ENCODE assay signal across 11 cellular contexts in the genomic region with DNA sequence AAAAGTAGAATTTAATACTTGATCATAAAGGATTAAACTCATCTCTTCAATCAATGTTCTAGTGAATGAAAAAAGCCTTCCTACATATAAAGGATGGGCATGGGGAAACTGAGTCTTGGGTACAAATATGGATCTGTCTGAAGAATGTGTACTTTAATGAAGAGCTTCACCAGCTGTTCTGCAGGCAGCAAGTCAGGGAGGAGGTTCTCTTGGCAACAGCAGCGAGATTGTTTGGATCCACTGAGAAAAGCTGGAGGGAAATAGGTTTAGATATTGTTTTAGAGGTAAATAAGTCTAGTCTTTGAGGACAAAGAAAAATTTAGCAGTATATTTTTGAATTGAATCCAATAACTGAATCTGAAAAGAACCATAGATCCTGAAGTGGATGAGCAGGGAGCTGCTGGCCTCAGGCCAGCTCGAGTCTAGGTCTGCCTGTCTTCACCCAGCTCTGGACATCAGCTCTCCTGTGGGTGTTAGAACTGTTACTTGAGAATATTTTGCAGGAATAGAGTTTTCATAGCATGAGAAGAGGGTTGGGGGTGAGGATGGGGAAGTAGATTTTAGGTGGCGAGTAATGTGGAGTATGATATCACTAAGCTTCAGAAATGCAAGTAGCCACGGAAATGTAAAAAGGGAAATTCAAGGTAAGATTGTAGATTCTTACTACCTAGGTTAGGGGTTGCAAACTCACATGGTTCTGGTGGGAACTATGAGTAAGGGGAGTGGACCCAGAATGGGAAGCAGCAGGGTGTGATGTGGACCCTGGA. TPM values are rescaled to one million over a fixed set of nuclear protein-coding genes. Genes with fewer than 3 reads are reported as not detected.
DNase-seq lines count a peak whose midpoint lies in the region; ATAC-seq lines count a peak whose summit lies in the region.
"Had no signal": no experiment of that assay in that cellular context is flagged by ENCODE, and none has a peak within 500 bp of the region (broad histone marks: within the 10 kb centered on the region; RNA-seq: fewer than 3 reads in every experiment).

No MANE protein-coding gene starts in this region.

- ATAC-seq in activated CD8-positive, alpha-beta T cell treated with anti-CD3 and anti-CD28 coated beads, Interleukin-2, amount 10 ng/mL, durations not matched to agents 7 days and 5 days: no peak
- ATAC-seq in HG03469 (IDR thresholded peaks at IDR 0.05; ENCODE audit: unreplicated experiment) (no peak), GM21515 (IDR thresholded peaks at IDR 0.05; ENCODE audit: unreplicated experiment) (no peak)

- peak overlapping the region; percentile 11 for H3K9ac ChIP-seq in muscle layer of colon (ENCODE audit: low read length)
- H3K9ac ChIP-seq: KMS-11 had no signal

- H3K27ac ChIP-seq in muscle layer of colon (ENCODE audit: low read depth, low read length): peak overlapping the region; percentile 67
- H3K27ac ChIP-seq: KMS-11 had no signal

- H3K9me3 ChIP-seq in muscle layer of colon (ENCODE audit: low read length): no peaks in the 10 kb centered on the region

- H3K27ac Mint-ChIP-seq in activated CD8-positive, alpha-beta T cell treated with anti-CD3 and anti-CD28 coated beads, Interleukin-2, amount 10 ng/mL, durations not matched to agents 7 days and 5 days: peak overlapping the region; percentile 85

- peaks cover 71% of the 10 kb centered on the region for H3K36me3 Mint-ChIP-seq in activated CD8-positive, alpha-beta T cell treated with anti-CD3 and anti-CD28 coated beads, Interleukin-2, amount 10 ng/mL, durations not matched to agents 7 days and 5 days (ENCODE audit: low read depth)

- peaks cover 89% of the 10 kb centered on the region for H3K4me1 Mint-ChIP-seq in activated CD8-positive, alpha-beta T cell treated with anti-CD3 and anti-CD28 coated beads, Interleukin-2, amount 10 ng/mL, durations not matched to agents 7 days and 5 days (ENCODE audit: low read depth)

- no peaks in the 10 kb centered on the region for H3K9me3 Mint-ChIP-seq in activated CD8-positive, alpha-beta T cell treated with anti-CD3 and anti-CD28 coated beads, Interleukin-2, amount 10 ng/mL, durations not matched to agents 7 days and 5 days (ENCODE audit: insufficient read depth)

- H3K4me1 ChIP-seq in muscle layer of colon (ENCODE audit: insufficient read depth, low read length): peaks cover 43% of the 10 kb centered on the region

- no peaks in the 10 kb centered on the region for H3K36me3 ChIP-seq in muscle layer of colon (ENCODE audit: insufficient read depth, low read length)

- no peaks in the 10 kb centered on the region for H3K27me3 Mint-ChIP-seq in activated CD8-positive, alpha-beta T cell treated with anti-CD3 and anti-CD28 coated beads, Interleukin-2, amount 10 ng/mL, durations not matched to agents 7 days and 5 days (ENCODE audit: low read depth)

- peak overlapping the region in 1 of 2 donors; percentile 33 for H3K4me3 ChIP-seq in muscle layer of colon (ENCODE audit: low read depth in 1 of 2, low read length in 2 of 2)

- peak overlapping the region; percentile 51 for H3K4me3 Mint-ChIP-seq in activated CD8-positive, alpha-beta T cell treated with anti-CD3 and anti-CD28 coated beads, Interleukin-2, amount 10 ng/mL, durations not matched to agents 7 days and 5 days

- DNase-seq in CD1c-positive myeloid dendritic cell (ENCODE audit: extremely low spot score) (peak; percentile 55), HCEC 1CT (peak; percentile 6), middle frontal gyrus (ENCODE audit: extremely low spot score, low spot score) (no peak), AG08395 (ENCODE audit: low spot score) (no peak)
- no peak for DNase-seq in activated CD8-positive, alpha-beta T cell treated with anti-CD3 and anti-CD28 coated beads, Interleukin-2, amount 10 ng/mL, durations not matched to agents 7 days and 5 days
- DNase-seq: GF-D8, SHP77 had no signal

- POLR2A ChIA-PET in activated CD8-positive, alpha-beta T cell treated with anti-CD3 and anti-CD28 coated beads, Interleukin-2, amount 10 ng/mL, durations not matched to agents 7 days and 5 days (lab: Charles Lee): interaction anchor here (0.6 to 6.0 kb wide), 9 partner anchors 8 to 845 kb away, joined by 3 to 45 read pairs (median 7); a partner anchor contains a TSS

- H3K27me3 ChIP-seq in muscle layer of colon (ENCODE audit: control insufficient read depth in 1 of 2, insufficient read depth in 2 of 2, low read length in 2 of 2): no peaks in the 10 kb centered on the region

- CTCF ChIA-PET in activated CD8-positive, alpha-beta T cell treated with anti-CD3 and anti-CD28 coated beads, Interleukin-2, amount 10 ng/mL, durations not matched to agents 7 days and 5 days (lab: Charles Lee): interaction anchor here (0.9 to 8.7 kb wide), 14 partner anchors 8 to 292 kb away, joined by 3 to 98 read pairs (median 5); no protein-coding TSS in a partner anchor

RNA-seq across cellular contexts. Expression of a gene that starts 6.0 kb away (rescaled TPM):
- 100 to 1,000 TPM; 112 to 113 TPM for total RNA-seq in activated CD8-positive, alpha-beta T cell treated with anti-CD3 and anti-CD28 coated beads, Interleukin-2, amount 10 ng/mL, durations not matched to agents 7 days and 5 days

RNA-seq across cellular contexts. Expression of a gene that starts 38.2 kb away (rescaled TPM):
- 100 to 1,000 TPM; 235 to 238 TPM for total RNA-seq in activated CD8-positive, alpha-beta T cell treated with anti-CD3 and anti-CD28 coated beads, Interleukin-2, amount 10 ng/mL, durations not matched to agents 7 days and 5 days

Comparison
In these comparisons a context has a peak if more than half of its experiments do, and no peak if none do; other contexts are left out.
1. DNase-seq: peak in CD1c-positive myeloid dendritic cell (single experiment) and HCEC 1CT (single experiment); none in activated CD8-positive, alpha-beta T cell treated with anti-CD3 and anti-CD28 coated beads, Interleukin-2, amount 10 ng/mL, durations not matched to agents 7 days and 5 days (single experiment), middle frontal gyrus (single experiment) and AG08395 (single experiment).